In the genomic region with DNA sequence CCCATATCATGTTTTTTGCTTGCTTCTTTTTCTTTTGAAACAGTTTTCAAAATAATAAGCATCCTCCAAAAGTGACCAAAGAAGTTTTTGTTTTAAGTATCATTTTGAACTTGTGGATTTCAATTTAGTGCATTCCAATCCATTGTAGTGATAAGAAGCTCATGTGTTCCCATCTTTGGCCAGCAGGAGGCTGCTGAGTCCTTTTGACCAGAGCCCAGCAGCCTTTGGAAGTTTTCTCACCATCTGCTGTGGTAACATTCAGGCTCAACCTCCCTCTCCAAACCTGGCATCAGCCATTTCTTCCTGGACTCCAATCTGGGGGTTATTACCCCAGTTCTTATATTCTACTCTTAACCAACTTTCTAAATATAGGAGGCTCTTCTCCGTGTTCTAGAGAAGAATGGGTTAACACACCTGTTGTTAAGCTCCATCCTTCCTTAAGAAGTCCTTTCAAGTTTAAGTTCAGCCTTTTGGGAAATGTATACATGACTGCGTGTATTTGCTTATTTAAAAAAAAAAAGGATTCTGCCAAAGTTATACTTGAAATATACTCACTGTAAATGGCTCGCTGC, we compare ENCODE assay signal across 8 cellular contexts. TPM values are rescaled to one million over a fixed set of nuclear protein-coding genes. Genes with fewer than 3 reads are reported as not detected.
A peak's percentile ranks its signal among the peaks of the same experiment; 100 is the strongest.
DNase-seq lines count a peak whose midpoint lies in the region; ATAC-seq and TF ChIP-seq lines count a peak whose summit lies in the region.

No MANE protein-coding gene starts in this region.

- intact Hi-C loops in dorsolateral prefrontal cortex (cut with DNase I) (loop anchor here in 1 of 2 donors (2.0 kb wide), 1 partner anchor 128 kb away; no protein-coding TSS in a partner anchor), lower lobe of right lung (cut with DNase I) (no loop called here), tibial artery (cut with DNase I; ENCODE audit: low total_unique reads) (no loop called here)

- H3K27me3 ChIP-seq in GM23338 (ENCODE audit: insufficient read depth) (0 out of 2 replicates have a peak, but pooled peaks cover 6% of the 10 kb centered on the region), Loucy (ENCODE audit: insufficient read depth, low read length, poor library complexity, severe bottlenecking) (no peaks in the 10 kb centered on the region), dorsolateral prefrontal cortex (peaks cover 0 to 13% (median 0%) of the 10 kb centered on the region in 45 donors), lower lobe of right lung (ENCODE audit: low read depth) (peaks cover 24% of the 10 kb centered on the region), tibial artery (peaks cover 0 to 26% of the 10 kb centered on the region in 2 donors)

- H3F3A ChIP-seq in GM23338 (replicated peaks; ENCODE audit: low read depth) (no peaks in the 10 kb centered on the region), Loucy (ENCODE audit: low read depth) (no peaks in the 10 kb centered on the region)

- H3K9ac ChIP-seq in Loucy (ENCODE audit: low read depth, low read length, poor library complexity, severe bottlenecking), result no peak overlapping the region

- TF ChIP-seq CTCF in GM23338 (conservative IDR thresholded peaks at IDR 0.05; ENCODE audit: low read depth in 2 of 2), result peak; percentile 66 to 80
- peak; percentile 80 for TF ChIP-seq CTCF in Loucy (conservative IDR thresholded peaks at IDR 0.05; ENCODE audit: low read length)
- TF ChIP-seq CTCF in dorsolateral prefrontal cortex (IDR thresholded peaks at IDR 0.05 in 54 of 56, conservative IDR thresholded peaks at IDR 0.05 in 2 of 56; ENCODE audit: low read depth in 1 of 56, partially characterized antibody in 56 of 56), result peak; percentile 53 to 93 (median 78)
- TF ChIP-seq CTCF in lower lobe of right lung (IDR thresholded peaks at IDR 0.05), result peak; percentile 64
- peak; percentile 40 to 43 for TF ChIP-seq CTCF in tibial artery (IDR thresholded peaks at IDR 0.05)

- ATAC-seq in GM23338 (peak; percentile 91), lower lobe of right lung (peak; percentile 81 to 87)

- H3K9me3 Mint-ChIP-seq in GM23338, result no peaks in the 10 kb centered on the region

- H3K4me2 ChIP-seq in GM23338 (no peak overlapping the region), Loucy (ENCODE audit: low read depth, low read length, poor library complexity, severe bottlenecking) (no peak overlapping the region)

- H3K9me3 ChIP-seq in Loucy (ENCODE audit: insufficient read depth, low read depth, low read length) (no peaks in the 10 kb centered on the region), lower lobe of right lung (no peaks in the 10 kb centered on the region), tibial artery (no peaks in the 10 kb centered on the region)

- DNase-seq in NCI-H2081 (lab: John Stamatoyannopoulos, UW) (peak; percentile 22 to 45), NCI-H2081 treated with DMSO at 0.1 percent for 48 hours (lab: John Stamatoyannopoulos, UW) (no peak), GM23338 (ENCODE audit: low spot score) (peak; percentile 90), T-helper 9 cell (peak; percentile 7), dorsolateral prefrontal cortex (peak in 9 of 10 donors; percentile 18 to 85 (median 66)), lower lobe of right lung (no peak), tibial artery (no peak)

- no peaks in the 10 kb centered on the region for H3K79me2 ChIP-seq in GM23338 (replicated peaks; ENCODE audit: insufficient read depth)
- H3K79me2 ChIP-seq in Loucy (ENCODE audit: insufficient read depth, low read length), result no peaks in the 10 kb centered on the region

- no peak overlapping the region for H3K4me3 Mint-ChIP-seq in GM23338

- no peak overlapping the region for H3K27ac Mint-ChIP-seq in GM23338

- H3K4me3 ChIP-seq in GM23338, result no peak overlapping the region
- no peak overlapping the region for H3K4me3 ChIP-seq in Loucy (ENCODE audit: low read length, poor library complexity, severe bottlenecking)
- no peak overlapping the region for H3K4me3 ChIP-seq in dorsolateral prefrontal cortex
- H3K4me3 ChIP-seq in lower lobe of right lung, result no peak overlapping the region
- H3K4me3 ChIP-seq in tibial artery, result no peak overlapping the region

- H3K27ac ChIP-seq in GM23338 (ENCODE audit: low read depth) (no peak overlapping the region), dorsolateral prefrontal cortex (no peak overlapping the region), lower lobe of right lung (no peak overlapping the region), tibial artery (no peak overlapping the region)

- H2AFZ ChIP-seq in GM23338, result no peak overlapping the region
- H2AFZ ChIP-seq in Loucy (ENCODE audit: low read length), result no peak overlapping the region

- no peaks in the 10 kb centered on the region for H3K4me1 ChIP-seq in GM23338 (ENCODE audit: insufficient read depth)
- H3K4me1 ChIP-seq in Loucy (ENCODE audit: insufficient read depth, low read length, poor library complexity, severe bottlenecking), result no peaks in the 10 kb centered on the region
- no peaks in the 10 kb centered on the region for H3K4me1 ChIP-seq in lower lobe of right lung
- no peaks in the 10 kb centered on the region for H3K4me1 ChIP-seq in tibial artery

- H3K9me2 ChIP-seq in GM23338 (ENCODE audit: insufficient read depth) (no peaks in the 10 kb centered on the region), Loucy (replicated peaks; ENCODE audit: low read depth, low read length) (no peaks in the 10 kb centered on the region)

- peaks cover 19% of the 10 kb centered on the region for H3K27me3 Mint-ChIP-seq in GM23338 (ENCODE audit: insufficient read depth, low read depth, poor library complexity)

- no peaks in the 10 kb centered on the region for H3K36me3 Mint-ChIP-seq in GM23338 (ENCODE audit: low read depth)

- H3K36me3 ChIP-seq in GM23338 (ENCODE audit: insufficient read depth), result no peaks in the 10 kb centered on the region
- H3K36me3 ChIP-seq in Loucy (ENCODE audit: insufficient read depth, low read length), result no peaks in the 10 kb centered on the region
- H3K36me3 ChIP-seq in lower lobe of right lung, result no peaks in the 10 kb centered on the region
- H3K36me3 ChIP-seq in tibial artery, result no peaks in the 10 kb centered on the region

- H4K20me1 ChIP-seq in GM23338 (replicated peaks; ENCODE audit: insufficient read depth) (no peaks in the 10 kb centered on the region), Loucy (ENCODE audit: insufficient read depth, low read length, poor library complexity, severe bottlenecking) (no peaks in the 10 kb centered on the region)

- peaks cover 5% of the 10 kb centered on the region; the same call in 1 of the 3 replicates for H3K4me1 Mint-ChIP-seq in GM23338

TF ChIP-seq in GM23338, 12 proteins besides CTCF, POLR2A, EP300 and RAD21:
- no peak for TF ChIP-seq NANOG (IDR thresholded peaks at IDR 0.05; ENCODE audit: borderline replicate concordance)

RNA-seq across cellular contexts. Expression of gene MAL, which starts 39.0 kb away (rescaled TPM):
- 0.24 and 2.6 TPM in 2 replicates for total RNA-seq in GM23338 (2014; rRNA removed; shearing (Covaris generic))
- polyA plus RNA-seq in GM23338 (2016; fragmentation: Nextera tagmentation; extraction: Ambion mirVana), result 0.31 TPM in 1 of 2 replicates, not detected in the other
- total RNA-seq in dorsolateral prefrontal cortex (100 to 1,000 TPM in 74 of 120 experiments, 10 to 100 TPM in 46; 24.0 to 522 (median 118) TPM), lower lobe of right lung (13.4 TPM)

Comparison
In these comparisons a context has a peak if more than half of its experiments do, and no peak if none do; other contexts are left out.
1. DNase-seq: peak in NCI-H2081 (2 of 2), GM23338 (single experiment), T-helper 9 cell (single experiment) and dorsolateral prefrontal cortex (9 of 10); none in NCI-H2081 treated with DMSO at 0.1 percent for 48 hours (single experiment), lower lobe of right lung (single experiment) and tibial artery (0 of 2).
2. Peak in every context shown above with its lines, with median percentiles within 50 percentile points of each other: CTCF ChIP-seq.